In the genomic region with DNA sequence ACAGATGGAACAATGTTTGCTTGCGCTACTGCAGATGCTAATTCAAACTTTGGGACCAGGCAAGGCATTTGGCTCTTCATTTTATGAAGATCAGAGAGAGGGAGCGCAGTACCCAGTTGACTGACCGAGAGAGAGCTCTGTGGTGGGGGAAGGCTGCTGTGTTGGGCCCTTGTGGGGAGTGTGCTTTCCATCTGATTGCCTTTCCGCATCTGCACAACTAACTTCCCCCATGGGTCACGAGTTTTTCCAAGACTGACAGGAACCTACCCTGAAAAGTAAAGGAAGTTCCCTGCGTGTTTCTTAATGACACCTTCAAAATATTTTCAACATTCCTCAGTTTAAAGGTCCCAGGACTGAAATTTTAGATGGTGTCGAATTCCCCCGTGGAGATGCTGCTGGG, we compare ENCODE assay signal across 1 cellular context.
TF ChIP-seq lines count a peak whose summit lies in the region.

No MANE protein-coding gene starts in this region.

TF ChIP-seq in IMR-90, 13 proteins besides CTCF, POLR2A, EP300 and RAD21:
- no peak for TF ChIP-seq SMC3 (IDR thresholded peaks at IDR 0.05; ENCODE audit: low read depth, low read length)
- no peak for TF ChIP-seq MAZ (IDR thresholded peaks at IDR 0.05; ENCODE audit: borderline replicate concordance, low read depth, low read length)
- no peak for TF ChIP-seq NFE2L2 (IDR thresholded peaks at IDR 0.05; ENCODE audit: low read depth, low read length)
- TF ChIP-seq CHD1 (IDR thresholded peaks at IDR 0.05; ENCODE audit: low read depth, low read length), result no peak
- TF ChIP-seq, protein P1, sequence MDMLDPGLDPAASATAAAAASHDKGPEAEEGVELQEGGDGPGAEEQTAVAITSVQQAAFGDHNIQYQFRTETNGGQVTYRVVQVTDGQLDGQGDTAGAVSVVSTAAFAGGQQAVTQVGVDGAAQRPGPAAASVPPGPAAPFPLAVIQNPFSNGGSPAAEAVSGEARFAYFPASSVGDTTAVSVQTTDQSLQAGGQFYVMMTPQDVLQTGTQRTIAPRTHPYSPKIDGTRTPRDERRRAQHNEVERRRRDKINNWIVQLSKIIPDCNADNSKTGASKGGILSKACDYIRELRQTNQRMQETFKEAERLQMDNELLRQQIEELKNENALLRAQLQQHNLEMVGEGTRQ (IDR thresholded peaks at IDR 0.05; ENCODE audit: low read depth, low read length), result no peak
- TF ChIP-seq MAFK (IDR thresholded peaks at IDR 0.05; ENCODE audit: low read depth, low read length), result no peak
